Comparison of ENCODE assay signal across 22 cellular contexts in the genomic region with DNA sequence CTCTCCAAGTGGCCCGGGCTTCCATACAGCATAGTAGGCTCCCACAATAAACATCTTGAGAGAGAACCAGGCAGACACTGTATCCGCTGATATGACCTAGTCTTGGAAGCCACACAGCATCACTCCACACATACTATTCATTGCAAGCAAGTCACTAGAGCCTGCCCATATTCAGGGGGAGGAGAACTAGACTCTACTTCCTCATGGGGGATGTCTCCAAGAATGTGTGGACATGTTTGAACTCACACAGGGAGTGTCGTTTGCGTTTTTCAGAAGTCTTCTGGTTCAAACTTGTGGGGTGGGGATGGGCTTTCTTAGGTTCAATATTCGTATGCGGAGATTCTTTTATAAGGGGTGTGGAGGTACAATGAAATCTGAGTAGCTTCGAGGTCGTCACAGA.
"Had no signal": no experiment of that assay in that cellular context is flagged by ENCODE, and none has a peak within 500 bp of the region (broad histone marks: within the 10 kb centered on the region; RNA-seq: fewer than 3 reads in every experiment).

No MANE protein-coding gene starts in this region.

- H3K27ac ChIP-seq: breast epithelium, coronary artery, epithelial cell of prostate, sigmoid colon, thoracic aorta had no signal

- H3K27me3 ChIP-seq: breast epithelium, sigmoid colon had no signal

- ATAC-seq: activated CD4-positive, alpha-beta T cell treated with anti-CD3 and anti-CD28 coated beads for 36 hours had no signal

- FAIRE-seq: islet of Langerhans had no signal

- H3K9me3 ChIP-seq: breast epithelium, heart left ventricle, sigmoid colon, thoracic aorta had no signal

- DNase-seq: activated B cell treated with CpG ODN at 0.5 μM for 24 hours; activated CD4-positive, alpha-beta T cell treated with anti-CD3 and anti-CD28 coated beads for 36 hours; activated CD4-positive, alpha-beta T cell treated with anti-CD3 and anti-CD28 coated beads, Interleukin-2, amount 50 U/mL, for 48 hours; activated effector memory CD4-positive, alpha-beta T cell treated with Interleukin-2 at 50 U/mL for 16 hours; activated naive CD4-positive, alpha-beta T cell treated with anti-CD3 and anti-CD28 coated beads for 36 hours; activated naive CD8-positive, alpha-beta T cell treated with anti-CD3 and anti-CD28 coated beads, Interleukin-2, amount 10 ng/mL, durations not matched to agents 7 days and 5 days; activated T-cell treated with anti-CD3 and anti-CD28 coated beads, Interleukin-2, amount 50 U/mL, for 48 hours; amniotic stem cell; cerebellar nuclear complex; endodermal cell; naive B cell; retina; sigmoid colon; stimulated activated CD4-positive, alpha-beta T cell treated with anti-CD3 and anti-CD28 coated beads, Interleukin-4, amount 100 ng/mL, for 1 hour; stimulated activated naive CD4-positive, alpha-beta T cell; T1000 had no signal

- H3K4me1 ChIP-seq: breast epithelium, sigmoid colon had no signal

- H3K4me3 ChIP-seq: breast epithelium, coronary artery, heart left ventricle, sigmoid colon, thoracic aorta had no signal

- H3K36me3 ChIP-seq: breast epithelium, heart left ventricle, sigmoid colon, thoracic aorta had no signal
